ENCODE assay signal across 21 cellular contexts in genomic region chr10:84903320-84903719, GRCh38.
DNase-seq lines count a peak whose midpoint lies in the region; ATAC-seq, FAIRE-seq and TF ChIP-seq lines count a peak whose summit lies in the region.
"Had no signal": no experiment of that assay in that cellular context is flagged by ENCODE, and none has a peak within 500 bp of the region (broad histone marks: within the 10 kb centered on the region; RNA-seq: fewer than 3 reads in every experiment).

No MANE protein-coding gene starts in this region.

- H2BK20ac ChIP-seq in H1 (ENCODE audit: low read length), result no peak overlapping the region

- H3K4me2 ChIP-seq in MM.1S (ENCODE audit: low read depth, low read length) (no peak overlapping the region), H1 (ENCODE audit: insufficient read depth in 1 of 2, low read depth in 2 of 2, low read length in 2 of 2) (no peak overlapping the region)
- H3K4me2 ChIP-seq: A549, GM23338 had no signal

- CTCF ChIA-PET in H1 (lab: Charles Lee; ENCODE audit: partially characterized antibody), result interaction anchor here (1.0 to 1.3 kb wide), 3 partner anchors 24 to 290 kb away, joined by 3 to 4 read pairs (median 3); no protein-coding TSS in a partner anchor

- H3K4me3 ChIP-seq in MM.1S (ENCODE audit: low read length), result no peak overlapping the region
- H3K4me3 ChIP-seq in H1 (ENCODE audit: extremely low read depth in 1 of 4, insufficient read depth in 2 of 4, low read depth in 3 of 4, low read length in 4 of 4), result no peak overlapping the region
- H3K4me3 ChIP-seq in tibial artery, result no peak overlapping the region
- H3K4me3 ChIP-seq: A549, GM23338 had no signal

- no peak for FAIRE-seq in H1 (lab: Jason Lieb, UNC)
- FAIRE-seq: A549, G401.6, GM12892, GM19239, H54 had no signal

- no peak overlapping the region for H3K9ac ChIP-seq in MM.1S (ENCODE audit: low read length)
- H3K9ac ChIP-seq in H1 (replicated peaks in 1 of 4; ENCODE audit: extremely low read depth in 1 of 4, low read depth in 3 of 4, low read length in 3 of 4), result no peak overlapping the region

- no peak for TF ChIP-seq POLR2A in H1 (IDR thresholded peaks at IDR 0.05; ENCODE audit: control extremely low read depth in 1 of 2, low read depth in 2 of 2, low read length in 2 of 2)

- H3K36me3 ChIP-seq in MM.1S (replicated peaks; ENCODE audit: insufficient read depth, low read length) (no peaks in the 10 kb centered on the region), H1 (ENCODE audit: control insufficient read depth in 2 of 4, insufficient read depth in 4 of 4, low read length in 3 of 4) (no peaks in the 10 kb centered on the region), tibial artery (no peaks in the 10 kb centered on the region)

- H4K20me1 ChIP-seq in MM.1S (ENCODE audit: insufficient read depth, low read length) (no peaks in the 10 kb centered on the region), H1 (replicated peaks in 1 of 2; ENCODE audit: control insufficient read depth in 1 of 2, insufficient read depth in 2 of 2, low read length in 2 of 2) (no peaks in the 10 kb centered on the region)

- TF ChIP-seq EP300 in H1 (IDR thresholded peaks at IDR 0.05; ENCODE audit: borderline replicate concordance in 1 of 2, low read depth in 2 of 2, low read length in 2 of 2), result no peak

- H3K4me1 ChIP-seq in MM.1S (ENCODE audit: low read length) (no peaks in the 10 kb centered on the region), H1 (replicated peaks in 1 of 4; ENCODE audit: control insufficient read depth in 3 of 4, insufficient read depth in 4 of 4, low read length in 3 of 4) (no peaks in the 10 kb centered on the region), tibial artery (no peaks in the 10 kb centered on the region)
- H3K4me1 ChIP-seq: A549, Caco-2 had no signal

- H2BK120ac ChIP-seq in H1 (replicated peaks; ENCODE audit: low read depth, low read length), result no peak overlapping the region

- H3K56ac ChIP-seq in H1 (replicated peaks; ENCODE audit: insufficient read length, low read depth, low read length), result no peak overlapping the region

- H3K23ac ChIP-seq in H1 (ENCODE audit: insufficient read length), result no peak overlapping the region

- DNase-seq in MM.1S (peak; percentile 14), H1 (ENCODE audit: low read depth in 1 of 2, low spot score in 2 of 2) (no peak), left kidney (ENCODE audit: low read depth, low spot score) (peak; percentile 11), pons (ENCODE audit: low spot score) (peak; percentile 9), mucosa of gallbladder (ENCODE audit: low spot score) (no peak), HuH-7.5 (ENCODE audit: low spot score) (no peak), tibial artery (no peak)
- DNase-seq: 8988T; C1 segment of cervical spinal cord; Caco-2; CD4-positive, alpha-beta memory T cell; DMS153; DND-41; HCEC 1CT had no signal

- no peak overlapping the region for H2BK5ac ChIP-seq in H1 (ENCODE audit: low read depth, low read length)

- H3K18ac ChIP-seq in H1 (ENCODE audit: extremely low read depth, low read length), result no peak overlapping the region

- no peak for ATAC-seq in GM18517 (IDR thresholded peaks at IDR 0.05; ENCODE audit: unreplicated experiment)
- ATAC-seq: A549, GM23338 had no signal

- H3F3A ChIP-seq in MM.1S (ENCODE audit: insufficient read depth, low read length), result no peaks in the 10 kb centered on the region

- no peaks in the 10 kb centered on the region for H3K27me3 ChIP-seq in MM.1S (replicated peaks; ENCODE audit: insufficient read depth, low read length)
- H3K27me3 ChIP-seq in H1 (replicated peaks in 1 of 4; ENCODE audit: control insufficient read depth in 3 of 4, extremely low read depth in 1 of 4, insufficient read depth in 3 of 4, low read length in 3 of 4), result no peaks in the 10 kb centered on the region
- H3K27me3 ChIP-seq in tibial artery, result no peaks in the 10 kb centered on the region

- H3K79me1 ChIP-seq in H1 (ENCODE audit: low read depth, low read length), result no peaks in the 10 kb centered on the region

- no peaks in the 10 kb centered on the region for H3K9me3 ChIP-seq in MM.1S (replicated peaks; ENCODE audit: insufficient read depth, low read length)
- no peaks in the 10 kb centered on the region for H3K9me3 ChIP-seq in H1 (ENCODE audit: insufficient read depth in 2 of 2, low read depth in 1 of 2, low read length in 1 of 2)
- no peaks in the 10 kb centered on the region for H3K9me3 ChIP-seq in tibial artery
- H3K9me3 ChIP-seq: A549, Caco-2 had no signal

- H2BK12ac ChIP-seq in H1 (ENCODE audit: low read depth, low read length), result no peak overlapping the region

- TF ChIP-seq RAD21 in H1 (IDR thresholded peaks at IDR 0.05 in 1 of 2, conservative IDR thresholded peaks at IDR 0.05 in 1 of 2; ENCODE audit: low read depth in 2 of 2, low read length in 2 of 2), result no peak

- no peak overlapping the region for H2BK15ac ChIP-seq in H1 (ENCODE audit: low read length)

- H2AFZ ChIP-seq in MM.1S (ENCODE audit: low read length) (no peak overlapping the region), H1 (ENCODE audit: low read length) (0 out of 2 replicates have a peak overlapping the region, but pooled peaks have one; percentile 18)
- H2AFZ ChIP-seq: GM23338 had no signal

- H4K8ac ChIP-seq in H1 (ENCODE audit: extremely low read depth, insufficient read depth, low read length), result no peak overlapping the region

- H2AK5ac ChIP-seq in H1 (ENCODE audit: low read depth, low read length), result no peak overlapping the region

- no peak overlapping the region for H4K5ac ChIP-seq in H1 (ENCODE audit: insufficient read length, low read depth, low read length)

- no peaks in the 10 kb centered on the region for H3K9me2 ChIP-seq in MM.1S (replicated peaks; ENCODE audit: insufficient read depth, low read length)

- H3K79me2 ChIP-seq in MM.1S (ENCODE audit: low read length) (no peaks in the 10 kb centered on the region), H1 (ENCODE audit: control insufficient read depth in 1 of 2, insufficient read depth in 2 of 2, low read length in 2 of 2) (no peaks in the 10 kb centered on the region)

- POLR2A ChIA-PET in H1 (lab: Charles Lee; ENCODE audit: partially characterized antibody), result no interaction called here

- no peaks in the 10 kb centered on the region for H3K23me2 ChIP-seq in H1 (ENCODE audit: low read depth, low read length)

- no peak overlapping the region for H4K91ac ChIP-seq in H1 (replicated peaks; ENCODE audit: insufficient read length, low read length)

- no peak overlapping the region for H3K27ac ChIP-seq in MM.1S (ENCODE audit: low read length)
- H3K27ac ChIP-seq in H1 (ENCODE audit: low read depth, low read length), result no peak overlapping the region
- H3K27ac ChIP-seq in tibial artery, result no peak overlapping the region
- H3K27ac ChIP-seq: A549 had no signal

- no peak overlapping the region for H3K14ac ChIP-seq in H1 (ENCODE audit: insufficient read length)

- TF ChIP-seq CTCF in MM.1S (IDR thresholded peaks at IDR 0.05; ENCODE audit: low read length) (no peak), H1 (IDR thresholded peaks at IDR 0.05; ENCODE audit: control extremely low read depth in 1 of 3, insufficient read depth in 1 of 3, low read depth in 1 of 3, low read length in 3 of 3) (no peak), tibial artery (IDR thresholded peaks at IDR 0.05) (no peak)

- intact Hi-C loops in tibial artery (cut with DNase I; ENCODE audit: low total_unique reads), result no loop called here

- H3K4ac ChIP-seq in H1 (replicated peaks; ENCODE audit: insufficient read length, low read depth, low read length), result no peak overlapping the region

TF ChIP-seq in H1, 55 proteins besides CTCF, POLR2A, EP300 and RAD21:
- no peak for TF ChIP-seq SUZ12 (IDR thresholded peaks at IDR 0.05; ENCODE audit: low read length)
- no peak for TF ChIP-seq YY1 (IDR thresholded peaks at IDR 0.05; ENCODE audit: low read depth, low read length)
- no peak for TF ChIP-seq ATF2 (IDR thresholded peaks at IDR 0.05; ENCODE audit: low read length)
- no peak for TF ChIP-seq POLR2AphosphoS5 (IDR thresholded peaks at IDR 0.05; ENCODE audit: low read depth, low read length)
- no peak for TF ChIP-seq GTF2F1 (IDR thresholded peaks at IDR 0.05; ENCODE audit: borderline replicate concordance, low read depth, low read length)
- no peak for TF ChIP-seq BCL11A (IDR thresholded peaks at IDR 0.05; ENCODE audit: low read depth in 2 of 2, low read length in 2 of 2)
- TF ChIP-seq CTBP2 (IDR thresholded peaks at IDR 0.05; ENCODE audit: borderline replicate concordance, insufficient read depth, insufficient read length, low read length), result no peak
- no peak for TF ChIP-seq NANOG (IDR thresholded peaks at IDR 0.05; ENCODE audit: insufficient read depth, low read depth, low read length, poor library complexity, severe bottlenecking)
- TF ChIP-seq ZNF274 (IDR thresholded peaks at IDR 0.05; ENCODE audit: borderline replicate concordance, extremely low read depth, low read length), result no peak
- no peak for TF ChIP-seq CBX5 (IDR thresholded peaks at IDR 0.05; ENCODE audit: low read depth, low read length)
- TF ChIP-seq SP1 (IDR thresholded peaks at IDR 0.05; ENCODE audit: low read depth, low read length), result no peak
- TF ChIP-seq RNF2 (IDR thresholded peaks at IDR 0.05; ENCODE audit: borderline replicate concordance, low read depth, low read length, missing control alignments, poor library complexity, severe bottlenecking), result no peak
- TF ChIP-seq SP2 (IDR thresholded peaks at IDR 0.05; ENCODE audit: low read length), result no peak
- no peak for TF ChIP-seq HDAC2 (IDR thresholded peaks at IDR 0.05; ENCODE audit: borderline replicate concordance in 1 of 2, low read depth in 2 of 2, low read length in 2 of 2)
- no peak for TF ChIP-seq SIRT6 (IDR thresholded peaks at IDR 0.05; ENCODE audit: low read length)
- TF ChIP-seq GABPA (IDR thresholded peaks at IDR 0.05; ENCODE audit: borderline replicate concordance, insufficient read depth, low read length), result no peak
- no peak for TF ChIP-seq NRF1 (IDR thresholded peaks at IDR 0.05; ENCODE audit: low read depth, low read length)

Comparison
In these comparisons a context has a peak if more than half of its experiments do, and no peak if none do; other contexts are left out.
1. DNase-seq: peak in MM.1S (single experiment), left kidney (single experiment) and pons (single experiment); none in H1 (0 of 2), mucosa of gallbladder (single experiment), HuH-7.5 (single experiment) and tibial artery (0 of 2).